In genomic region chr5:102865510-102866314, GRCh38 we compare ENCODE assay signal across 8 cellular contexts.
DNase-seq lines count a peak whose midpoint lies in the region; TF ChIP-seq lines count a peak whose summit lies in the region.

No MANE protein-coding gene starts in this region.

- TF ChIP-seq CTCF in GM10266 (IDR thresholded peaks at IDR 0.05; ENCODE audit: control insufficient read depth, insufficient read depth, low read depth, missing control alignments) (no peak), WI38 (IDR thresholded peaks at IDR 0.05; ENCODE audit: low read depth, low read length) (no peak)

- peak overlapping the region; percentile 71 for H3K4me3 ChIP-seq in WI38 (ENCODE audit: low read depth, low read length)

- DNase-seq in GM10266 (ENCODE audit: extremely low spot score) (peak; percentile 56), GOT3 (lab: John Stamatoyannopoulos, UW) (peak; percentile 15), LHCN-M2 (ENCODE audit: low read depth) (peak; percentile 92), dedifferentiated amniotic fluid mesenchymal stem cell (ENCODE audit: extremely low spot score) (peak; percentile 61), left kidney (ENCODE audit: low read depth, low spot score) (peak; percentile 89), NCI-H128 (lab: John Stamatoyannopoulos, UW; ENCODE audit: unreplicated experiment) (no peak)
- DNase-seq in stimulated activated CD4-positive, alpha-beta T cell treated with anti-CD3 and anti-CD28 coated beads, Interleukin-12 subunit alpha, Interleukin-12 subunit beta, amount 100 ng/mL, for 48 hours (ENCODE audit: low read depth in 2 of 3, low spot score in 1 of 3): peak; percentile 17 to 32 (median 26)
